ENCODE assay signal across 19 cellular contexts in the genomic region with DNA sequence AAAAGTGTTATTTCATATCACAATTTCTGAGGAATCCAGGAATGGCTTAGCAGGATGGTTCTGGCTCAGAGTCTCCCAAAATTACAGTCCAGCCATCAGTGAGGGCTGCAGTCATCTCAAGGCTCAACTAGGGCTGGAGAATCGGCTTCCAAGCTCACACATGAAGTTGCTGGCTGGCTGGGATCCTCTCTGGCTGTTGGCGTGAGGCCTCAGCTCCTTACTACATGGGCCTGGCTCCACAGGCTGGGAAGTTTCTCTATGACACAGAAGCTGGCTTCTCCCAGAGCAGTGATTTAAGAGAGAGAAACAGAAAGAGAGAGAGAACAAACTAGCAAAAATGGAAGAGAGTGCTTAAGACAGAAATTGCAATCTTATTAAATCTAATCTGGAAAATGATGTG. TPM values are rescaled to one million over a fixed set of nuclear protein-coding genes. Genes with fewer than 3 reads are reported as not detected.
"Had no signal": no experiment of that assay in that cellular context is flagged by ENCODE, and none has a peak within 500 bp of the region (broad histone marks: within the 10 kb centered on the region; RNA-seq: fewer than 3 reads in every experiment).

No MANE protein-coding gene starts in this region.

- H3K36me3 ChIP-seq: brain microvascular endothelial cell, gastroesophageal sphincter, lower lobe of right lung, upper lobe of right lung, WERI-Rb-1 had no signal

- H3K4me2 ChIP-seq: hepatocyte, smooth muscle cell had no signal

- ATAC-seq: activated CD8-positive, alpha-beta T cell treated with anti-CD3 and anti-CD28 coated beads for 36 hours; activated naive CD4-positive, alpha-beta T cell treated with anti-CD3 and anti-CD28 coated beads, Interleukin-2, amount 50 U/mL, for 72 hours; activated T-cell treated with anti-CD3 and anti-CD28 coated beads, Interleukin-2, amount 50 U/mL, for 4 hours; effector memory CD8-positive, alpha-beta T cell; gastroesophageal sphincter; lower lobe of right lung; stimulated activated naive CD8-positive, alpha-beta T cell treated with anti-CD3 and anti-CD28 coated beads, Interleukin-15, Interleukin-2, amounts not matched to agents 100 U/mL and 50 U/mL, for 24 hours; upper lobe of right lung had no signal

- H3K9me3 ChIP-seq: gastroesophageal sphincter, lower lobe of right lung, upper lobe of right lung had no signal

- H2AFZ ChIP-seq: hepatocyte, parathyroid adenoma had no signal

- H3K4me3 ChIP-seq: gastroesophageal sphincter, hepatocyte, lower lobe of right lung, smooth muscle cell, upper lobe of right lung had no signal

- H3K27ac ChIP-seq: brain microvascular endothelial cell, epithelial cell of prostate, gastroesophageal sphincter, hepatocyte, lower lobe of right lung, parathyroid adenoma, upper lobe of right lung, WERI-Rb-1 had no signal

- H3K27me3 ChIP-seq: brain microvascular endothelial cell, gastroesophageal sphincter, hepatocyte, upper lobe of right lung had no signal

- H3K79me2 ChIP-seq: hepatocyte, parathyroid adenoma had no signal

- DNase-seq: activated CD8-positive, alpha-beta T cell treated with anti-CD3 and anti-CD28 coated beads for 36 hours; activated effector memory CD4-positive, alpha-beta T cell treated with anti-CD3 and anti-CD28 coated beads, Interleukin-2, amount 50 U/mL, for 16 hours; activated T-cell treated with anti-CD3 and anti-CD28 coated beads, Interleukin-2, amount 50 U/mL, for 4 hours; amniotic stem cell; brain microvascular endothelial cell; effector memory CD8-positive, alpha-beta T cell; lower lobe of right lung; midbrain; naive B cell; SIG-M5; stimulated activated naive CD8-positive, alpha-beta T cell treated with anti-CD3 and anti-CD28 coated beads, Interleukin-15, Interleukin-2, amounts not matched to agents 100 U/mL and 50 U/mL, for 24 hours; upper lobe of right lung; WERI-Rb-1 had no signal

- H3K4me1 ChIP-seq: gastroesophageal sphincter, lower lobe of right lung, parathyroid adenoma, upper lobe of right lung had no signal

RNA-seq across cellular contexts. Expression of a gene that starts 38.8 kb away (rescaled TPM):
- total RNA-seq: activated CD8-positive, alpha-beta T cell treated with anti-CD3 and anti-CD28 coated beads for 36 hours; activated naive CD4-positive, alpha-beta T cell treated with anti-CD3 and anti-CD28 coated beads, Interleukin-2, amount 50 U/mL, for 72 hours; activated T-cell treated with anti-CD3 and anti-CD28 coated beads, Interleukin-2, amount 50 U/mL, for 4 hours; gastroesophageal sphincter; hepatocyte; lower lobe of right lung; smooth muscle cell; upper lobe of right lung had no signal
